Comparison of ENCODE assay signal across 9 cellular contexts in genomic region chrX:139691843-139692505, GRCh38. TPM values are rescaled to one million over a fixed set of nuclear protein-coding genes. Genes with fewer than 3 reads are reported as not detected.
DNase-seq lines count a peak whose midpoint lies in the region; TF ChIP-seq lines count a peak whose summit lies in the region.
"Had no signal": no experiment of that assay in that cellular context is flagged by ENCODE, and none has a peak within 500 bp of the region (broad histone marks: within the 10 kb centered on the region; RNA-seq: fewer than 3 reads in every experiment).

No MANE protein-coding gene starts in this region.

- H4K91ac ChIP-seq in neuronal stem cell (ENCODE audit: low read depth, low read length, poor library complexity) = no peak overlapping the region

- DNase-seq in ELR (ENCODE audit: low read depth) (peak; percentile 4), fibroblast of villous mesenchyme (ENCODE audit: low read depth) (no peak), neuronal stem cell (ENCODE audit: low spot score) (peak; percentile 9), NCI-H2029 (lab: John Stamatoyannopoulos, UW) (no peak), 8988T (no peak)
- DNase-seq in activated CD8-positive, alpha-beta memory T cell treated with anti-CD3 and anti-CD28 coated beads for 24 hours = no peak
- DNase-seq in activated effector memory CD4-positive, alpha-beta T cell treated with Interleukin-2 at 50 U/mL for 16 hours = no peak

- H3K14ac ChIP-seq in neuronal stem cell (ENCODE audit: low read length) = no peak overlapping the region

- H3K18ac ChIP-seq in neuronal stem cell (ENCODE audit: low read length) = peak overlapping the region; percentile 38

- H2BK12ac ChIP-seq in neuronal stem cell (ENCODE audit: low read length) = no peak overlapping the region

- peaks cover 7% of the 10 kb centered on the region for H3K4me1 ChIP-seq in HUES6 (ENCODE audit: control insufficient read depth, insufficient read depth, low read length)
- peaks cover 2% of the 10 kb centered on the region in 2 donors for H3K4me1 ChIP-seq in neuronal stem cell (ENCODE audit: control insufficient read depth in 2 of 2, insufficient read depth in 1 of 2, low read depth in 1 of 2, low read length in 2 of 2)

- H4K8ac ChIP-seq in neuronal stem cell (ENCODE audit: low read depth, low read length) = no peak overlapping the region

- H2BK5ac ChIP-seq in neuronal stem cell (ENCODE audit: low read length) = no peak overlapping the region

- H3K4ac ChIP-seq in neuronal stem cell (ENCODE audit: low read length) = no peak overlapping the region

- H3K36me3 ChIP-seq in HUES6 (ENCODE audit: control insufficient read depth, insufficient read depth, low read length) (no peaks in the 10 kb centered on the region), neuronal stem cell (replicated peaks in 1 of 2; ENCODE audit: control insufficient read depth in 2 of 2, insufficient read depth in 2 of 2, low read length in 2 of 2) (no peaks in the 10 kb centered on the region)

- no peak overlapping the region for H3K27ac ChIP-seq in HUES6 (ENCODE audit: low read depth, low read length)
- no peak overlapping the region for H3K27ac ChIP-seq in neuronal stem cell (replicated peaks; ENCODE audit: low read length)

- H3K79me1 ChIP-seq in neuronal stem cell (ENCODE audit: low read depth, low read length) = no peaks in the 10 kb centered on the region

- no peak overlapping the region for H2BK15ac ChIP-seq in neuronal stem cell (ENCODE audit: low read length)

- WGBS in neuronal stem cell (ENCODE audit: extremely low coverage in 2 of 2, insufficient read length in 2 of 2, insufficient replicate concordance in 1 of 2), 2 donors = no CpG with 5 or more reads among the region's 52 CpGs

- H3K4me2 ChIP-seq in neuronal stem cell (ENCODE audit: insufficient read depth, low read length, poor library complexity, severe bottlenecking) = peak overlapping the region; percentile 77

- H3K9me3 ChIP-seq in HUES6 (ENCODE audit: control insufficient read depth, insufficient read depth, low read depth, low read length) = no peaks in the 10 kb centered on the region
- H3K9me3 ChIP-seq in neuronal stem cell (replicated peaks in 1 of 2; ENCODE audit: control insufficient read depth in 2 of 2, insufficient read depth in 1 of 2, low read depth in 1 of 2, low read length in 2 of 2) = no peaks in the 10 kb centered on the region

- H3K4me3 ChIP-seq in HUES6 (ENCODE audit: low read depth, low read length) (peak overlapping the region; percentile 65), fibroblast of villous mesenchyme (ENCODE audit: low read depth, low read length) (peak overlapping the region; percentile 40), neuronal stem cell (ENCODE audit: low read length in 2 of 2) (peak overlapping the region; percentile 46 to 76)
- H3K4me3 ChIP-seq: lung had no signal

- TF ChIP-seq CTCF in fibroblast of villous mesenchyme (IDR thresholded peaks at IDR 0.05; ENCODE audit: insufficient read depth, low read depth, low read length) = no peak

- H3K27me3 ChIP-seq in HUES6 (ENCODE audit: control insufficient read depth, insufficient read depth, low read length) = peaks cover 47% of the 10 kb centered on the region
- peaks cover 0 to 62% (median 20%) of the 10 kb centered on the region in 3 experiments for H3K27me3 ChIP-seq in neuronal stem cell (ENCODE audit: control insufficient read depth in 3 of 3, insufficient read depth in 3 of 3, low read depth in 1 of 3, low read length in 3 of 3)

- H3K9ac ChIP-seq in HUES6 (ENCODE audit: low read length) (no peak overlapping the region), neuronal stem cell (ENCODE audit: low read depth, low read length, poor library complexity) (peak overlapping the region; percentile 77)

- no peak overlapping the region for H2BK120ac ChIP-seq in neuronal stem cell (ENCODE audit: low read depth, low read length)

- no peak overlapping the region for H3K23ac ChIP-seq in neuronal stem cell (ENCODE audit: low read depth, low read length, poor library complexity)

- peak overlapping the region; percentile 90 for H2AFZ ChIP-seq in neuronal stem cell (ENCODE audit: low read length)

- H2AK5ac ChIP-seq in neuronal stem cell (ENCODE audit: low read depth, low read length) = no peak overlapping the region

RNA-seq across cellular contexts. Expression of gene MCF2, which starts 16.0 kb away (rescaled TPM):
- under 0.01 TPM in 2 replicates for total RNA-seq in fibroblast of villous mesenchyme
- polyA plus RNA-seq in neuronal stem cell (2013, experiment 1 of 2) = 0.08 TPM
- 0.08 TPM for polyA plus RNA-seq in neuronal stem cell (2013, experiment 2 of 2)

Comparison
In these comparisons a context has a peak if more than half of its experiments do, and no peak if none do; other contexts are left out.
1. DNase-seq: peak in ELR (single experiment) and neuronal stem cell (single experiment); none in fibroblast of villous mesenchyme (single experiment), activated CD8-positive, alpha-beta memory T cell treated with anti-CD3 and anti-CD28 coated beads for 24 hours (single experiment), NCI-H2029 (single experiment), 8988T (single experiment) and activated effector memory CD4-positive, alpha-beta T cell treated with Interleukin-2 at 50 U/mL for 16 hours (single experiment).
2. Peak in every context shown above with its lines, with median percentiles within 50 percentile points of each other: H3K4me3 ChIP-seq.